34 cellular contexts compared by ENCODE assay signal in the genomic region with DNA sequence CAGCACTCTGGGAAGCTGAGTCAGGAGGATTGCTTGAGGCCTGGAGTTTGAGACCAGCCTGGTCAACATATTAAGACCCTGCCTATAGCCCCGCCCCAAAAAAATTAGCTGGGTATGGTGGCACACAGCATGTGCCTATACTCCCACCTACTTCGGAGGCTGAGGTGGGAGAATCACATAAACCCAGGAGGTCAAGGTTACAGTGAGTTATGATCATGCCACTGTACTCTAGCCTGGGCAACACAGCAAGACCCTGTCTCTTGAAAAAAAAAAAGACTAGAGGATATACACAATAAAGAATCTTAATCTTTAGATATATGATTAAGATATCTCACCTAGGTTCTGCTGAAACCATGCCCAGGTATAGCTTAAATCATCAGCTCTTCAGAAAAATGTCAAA.
"Had no signal": no experiment of that assay in that cellular context is flagged by ENCODE, and none has a peak within 500 bp of the region (broad histone marks: within the 10 kb centered on the region; RNA-seq: fewer than 3 reads in every experiment).

No MANE protein-coding gene starts in this region.

- H3K4me3 ChIP-seq: MG63 had no signal

- H3K27me3 ChIP-seq: MG63 had no signal

- H3K9me3 ChIP-seq: MG63 had no signal

- DNase-seq: Karpas-422, Kasumi-1, MG63, MM.1S, MV-4-11, NCI-H1048, NCI-H1092, NCI-H1092 treated with DMSO at 0.1 percent for 48 hours, NCI-H1105, NCI-H1105 treated with DMSO at 0.1 percent for 48 hours, NCI-H1417, NCI-H1417 treated with DMSO at 0.1 percent for 48 hours, NCI-H1436, NCI-H1436 treated with DMSO at 0.1 percent for 48 hours, NCI-H146, NCI-H1694, NCI-H1694 treated with DMSO at 0.1 percent for 48 hours, NCI-H187, NCI-H187 treated with DMSO at 0.1 percent for 48 hours, NCI-H1930, NCI-H2029, NCI-H2029 treated with DMSO at 0.1 percent for 48 hours, NCI-H2081, NCI-H2081 treated with DMSO at 0.1 percent for 48 hours, NCI-H2107, NCI-H2171, NCI-H2171 treated with DMSO at 0.1 percent for 48 hours, NCI-H2227 treated with DMSO at 0.1 percent for 48 hours, NCI-H226, NCI-H345, NCI-H446, NCI-H446 treated with DMSO at 0.1 percent for 48 hours, NCI-H510A, NCI-H510A treated with DMSO at 0.1 percent for 48 hours had no signal

- H3K36me3 ChIP-seq: MG63 had no signal
